Comparison of ENCODE assay signal across 19 cellular contexts in genomic region chr17:78973792-78974520, GRCh38. TPM values are rescaled to one million over a fixed set of nuclear protein-coding genes. Genes with fewer than 3 reads are reported as not detected.
DNase-seq lines count a peak whose midpoint lies in the region; ATAC-seq and TF ChIP-seq lines count a peak whose summit lies in the region.
"Had no signal": no experiment of that assay in that cellular context is flagged by ENCODE, and none has a peak within 500 bp of the region (broad histone marks: within the 10 kb centered on the region; RNA-seq: fewer than 3 reads in every experiment).

No MANE protein-coding gene starts in this region.

- H3K27ac ChIP-seq in left ventricle myocardium inferior (replicated peaks): peak overlapping the region; percentile 85
- H3K27ac ChIP-seq in neuronal stem cell (replicated peaks; ENCODE audit: low read length): no peak overlapping the region
- peak overlapping the region; percentile 89 for H3K27ac ChIP-seq in vagina

- no peak overlapping the region for H3K4me2 ChIP-seq in neuronal stem cell (ENCODE audit: insufficient read depth, low read length, poor library complexity, severe bottlenecking)
- H3K4me2 ChIP-seq: smooth muscle cell had no signal

- intact Hi-C loops in left ventricle myocardium inferior (cut with micrococcal nuclease): loop anchor here (5.0 kb wide), 1 partner anchor 112 kb away; no protein-coding TSS in a partner anchor
- intact Hi-C loops in left ventricle myocardium superior (cut with micrococcal nuclease): loop anchor here (5.0 to 10.0 kb wide), 2 partner anchors 49 to 102 kb away; partner anchors contain the start of gene TIMP2
- intact Hi-C loops in vagina (cut with DNase I): loop anchor here (5.0 to 10.0 kb wide), 2 partner anchors 49 to 112 kb away; partner anchors contain the start of gene TIMP2

- TF ChIP-seq POLR2A in vagina (IDR thresholded peaks at IDR 0.05): no peak

- no peaks in the 10 kb centered on the region for H3K27me3 ChIP-seq in left ventricle myocardium inferior (ENCODE audit: low read depth)
- H3K27me3 ChIP-seq in neuronal stem cell (ENCODE audit: control insufficient read depth in 3 of 3, insufficient read depth in 3 of 3, low read depth in 1 of 3, low read length in 3 of 3): no peaks in the 10 kb centered on the region
- H3K27me3 ChIP-seq in vagina: no peaks in the 10 kb centered on the region
- H3K27me3 ChIP-seq: stomach had no signal

- H3K23ac ChIP-seq in neuronal stem cell (ENCODE audit: low read depth, low read length, poor library complexity): no peak overlapping the region

- H2BK12ac ChIP-seq in neuronal stem cell (ENCODE audit: low read length): no peak overlapping the region

- H3K18ac ChIP-seq in neuronal stem cell (ENCODE audit: low read length): peak overlapping the region; percentile 53

- H4K8ac ChIP-seq in neuronal stem cell (ENCODE audit: low read depth, low read length): peak overlapping the region; percentile 31

- ATAC-seq in left ventricle myocardium superior: no peak
- ATAC-seq in GM21367 (IDR thresholded peaks at IDR 0.05; ENCODE audit: unreplicated experiment): no peak
- ATAC-seq: psoas muscle had no signal

- no CpG with 5 or more reads among the region's 23 CpGs for WGBS in neuronal stem cell (ENCODE audit: extremely low coverage in 2 of 2, insufficient read length in 2 of 2, insufficient replicate concordance in 1 of 2), 2 donors

- no peak overlapping the region for H4K91ac ChIP-seq in neuronal stem cell (ENCODE audit: low read depth, low read length, poor library complexity)

- H3K9ac ChIP-seq in neuronal stem cell (ENCODE audit: low read depth, low read length, poor library complexity): peak overlapping the region; percentile 18

- peak overlapping the region; percentile 95 for H2BK5ac ChIP-seq in neuronal stem cell (ENCODE audit: low read length)

- DNase-seq in left ventricle myocardium inferior: no peak
- no peak for DNase-seq in left ventricle myocardium superior
- peak; percentile 64 for DNase-seq in cerebellum (ENCODE audit: low spot score)
- DNase-seq in neuronal stem cell (ENCODE audit: low spot score): no peak
- no peak for DNase-seq in vagina (ENCODE audit: extremely low spot score in 2 of 2)
- DNase-seq in mesenteric fat pad (ENCODE audit: low spot score): no peak
- DNase-seq in stimulated activated CD4-positive, alpha-beta T cell treated with anti-CD3 and anti-CD28 coated beads, Interleukin-4, amount 100 ng/mL, for 1 hour: no peak
- DNase-seq: activated CD4-positive, alpha-beta T cell treated with anti-CD3 and anti-CD28 coated beads, Interleukin-2, amount 50 U/mL, for 4 hours; effector CD4-positive, alpha-beta T cell; GM23248; NCI-H187; NCI-H748 treated with DMSO at 0.1 percent for 48 hours; SHP77; stimulated activated CD4-positive, alpha-beta T cell treated with anti-CD3 and anti-CD28 coated beads, Interleukin-2, amount 100 ng/mL, for 48 hours; stomach had no signal

- no peaks in the 10 kb centered on the region for H3K9me3 ChIP-seq in left ventricle myocardium inferior (replicated peaks)
- no peaks in the 10 kb centered on the region for H3K9me3 ChIP-seq in neuronal stem cell (replicated peaks in 1 of 2; ENCODE audit: control insufficient read depth in 2 of 2, insufficient read depth in 1 of 2, low read depth in 1 of 2, low read length in 2 of 2)
- no peaks in the 10 kb centered on the region for H3K9me3 ChIP-seq in vagina
- H3K9me3 ChIP-seq: psoas muscle, stomach had no signal

- H2BK120ac ChIP-seq in neuronal stem cell (ENCODE audit: low read depth, low read length): peak overlapping the region; percentile 27

- H2AFZ ChIP-seq in neuronal stem cell (ENCODE audit: low read length): no peak overlapping the region

- H2BK15ac ChIP-seq in neuronal stem cell (ENCODE audit: low read length): no peak overlapping the region

- peak overlapping the region; percentile 90 for H2AK5ac ChIP-seq in neuronal stem cell (ENCODE audit: low read depth, low read length)

- H3K4ac ChIP-seq in neuronal stem cell (ENCODE audit: low read length): peak overlapping the region; percentile 18

- no peak overlapping the region for H3K14ac ChIP-seq in neuronal stem cell (ENCODE audit: low read length)

- H3K4me1 ChIP-seq in left ventricle myocardium inferior: peaks cover 81% of the 10 kb centered on the region
- H3K4me1 ChIP-seq in neuronal stem cell (ENCODE audit: control insufficient read depth in 2 of 2, insufficient read depth in 1 of 2, low read depth in 1 of 2, low read length in 2 of 2): peaks cover 10 to 15% of the 10 kb centered on the region in 2 donors
- peaks cover 78% of the 10 kb centered on the region for H3K4me1 ChIP-seq in vagina

- no peak overlapping the region for H3K4me3 ChIP-seq in left ventricle myocardium inferior
- no peak overlapping the region for H3K4me3 ChIP-seq in neuronal stem cell (ENCODE audit: low read length in 2 of 2)
- H3K4me3 ChIP-seq in vagina: no peak overlapping the region
- H3K4me3 ChIP-seq: K562, psoas muscle, smooth muscle cell had no signal

- TF ChIP-seq CTCF in left ventricle myocardium inferior (IDR thresholded peaks at IDR 0.05; ENCODE audit: borderline replicate concordance) (no peak), vagina (IDR thresholded peaks at IDR 0.05) (no peak)

- H3K79me1 ChIP-seq in neuronal stem cell (ENCODE audit: low read depth, low read length): no peaks in the 10 kb centered on the region

- H3K36me3 ChIP-seq in left ventricle myocardium inferior (peaks cover 30% of the 10 kb centered on the region), neuronal stem cell (replicated peaks in 1 of 2; ENCODE audit: control insufficient read depth in 2 of 2, insufficient read depth in 2 of 2, low read length in 2 of 2) (peaks cover 4 to 6% of the 10 kb centered on the region in 2 donors), vagina (no peaks in the 10 kb centered on the region)

RNA-seq across cellular contexts. Expression of gene LGALS3BP, which starts 5.8 kb away (rescaled TPM):
- total RNA-seq in left ventricle myocardium inferior (585 TPM), left ventricle myocardium superior (822 TPM), cerebellum (44.1 TPM), vagina (488 TPM), mesenteric fat pad (417 TPM)
- polyA plus RNA-seq in neuronal stem cell (2013, experiment 1 of 2): 36.5 TPM
- 36.6 TPM for polyA plus RNA-seq in neuronal stem cell (2013, experiment 2 of 2)

RNA-seq across cellular contexts. Expression of gene CANT1, which starts 35.6 kb away (rescaled TPM):
- total RNA-seq in left ventricle myocardium inferior (24.2 TPM), left ventricle myocardium superior (28.2 TPM), cerebellum (17.7 TPM), vagina (23.1 TPM), mesenteric fat pad (37.9 TPM)
- polyA plus RNA-seq in neuronal stem cell (2013, experiment 1 of 2): 30.7 TPM
- polyA plus RNA-seq in neuronal stem cell (2013, experiment 2 of 2): 30.5 TPM

RNA-seq across cellular contexts. Expression of gene TIMP2, which starts 48.8 kb away (rescaled TPM):
- total RNA-seq in left ventricle myocardium inferior: 91.8 TPM
- total RNA-seq in left ventricle myocardium superior: 132 TPM
- total RNA-seq in cerebellum: 36.2 TPM
- polyA plus RNA-seq in neuronal stem cell (2013, experiment 1 of 2): 45.1 TPM
- 45.9 TPM for polyA plus RNA-seq in neuronal stem cell (2013, experiment 2 of 2)
- total RNA-seq in vagina: 181 TPM
- total RNA-seq in mesenteric fat pad: 351 TPM
- polyA plus RNA-seq: K562 had no signal

RNA-seq across cellular contexts. Expression of gene C1QTNF1, which starts 50.0 kb away (rescaled TPM):
- total RNA-seq in left ventricle myocardium inferior (146 TPM), left ventricle myocardium superior (247 TPM), cerebellum (0.73 TPM), vagina (30.7 TPM), mesenteric fat pad (563 TPM)
- polyA plus RNA-seq in neuronal stem cell (2013, experiment 1 of 2): 1.3 TPM
- 1.6 TPM for polyA plus RNA-seq in neuronal stem cell (2013, experiment 2 of 2)
- polyA plus RNA-seq: K562 had no signal
